In genomic region chr17:5499790-5500189, GRCh38 we compare ENCODE assay signal across 8 cellular contexts. TPM values are rescaled to one million over a fixed set of nuclear protein-coding genes. Genes with fewer than 3 reads are reported as not detected.
DNase-seq lines count a peak whose midpoint lies in the region; ATAC-seq and TF ChIP-seq lines count a peak whose summit lies in the region.

No MANE protein-coding gene starts in this region.

- H3K27ac ChIP-seq in ectodermal cell (ENCODE audit: insufficient read depth, low read depth, low read length, poor library complexity, severe bottlenecking) (no peak overlapping the region), neuronal stem cell (replicated peaks; ENCODE audit: low read length) (no peak overlapping the region)

- no peaks in the 10 kb centered on the region for H3K9me3 Mint-ChIP-seq in Caco-2 (ENCODE audit: unreplicated experiment)

- peak overlapping the region; percentile 73 for H3K4me3 ChIP-seq in Loucy (ENCODE audit: low read length, poor library complexity, severe bottlenecking)
- H3K4me3 ChIP-seq in ectodermal cell (ENCODE audit: insufficient read depth, low read depth, low read length), result peak overlapping the region; percentile 55
- H3K4me3 ChIP-seq in neuronal stem cell (ENCODE audit: low read length in 2 of 2), result peak overlapping the region; percentile 93 to 94
- no peak overlapping the region for H3K4me3 ChIP-seq in Caco-2 (ENCODE audit: low read depth, low read length)

- POLR2A ChIA-PET in Caco-2 (lab: Charles Lee), result no interaction called here

- 2 to 3% methylated on average over 33 of the region's 33 CpGs for WGBS in ectodermal cell, 2 experiments
- no CpG with 5 or more reads among the region's 33 CpGs for WGBS in neuronal stem cell (ENCODE audit: extremely low coverage in 2 of 2, insufficient read length in 2 of 2, insufficient replicate concordance in 1 of 2), 2 donors

- H3K4me2 ChIP-seq in Loucy (ENCODE audit: low read depth, low read length, poor library complexity, severe bottlenecking) (peak overlapping the region; percentile 76), neuronal stem cell (ENCODE audit: insufficient read depth, low read length, poor library complexity, severe bottlenecking) (peak overlapping the region; percentile 94)

- H3K27me3 Mint-ChIP-seq in Caco-2 (ENCODE audit: insufficient read depth, unreplicated experiment), result no peaks in the 10 kb centered on the region

- H4K20me1 ChIP-seq in Loucy (ENCODE audit: insufficient read depth, low read length, poor library complexity, severe bottlenecking), result no peaks in the 10 kb centered on the region

- H3F3A ChIP-seq in Loucy (ENCODE audit: low read depth), result no peaks in the 10 kb centered on the region

- H2BK5ac ChIP-seq in neuronal stem cell (ENCODE audit: low read length), result peak overlapping the region; percentile 83

- no peak overlapping the region for H3K23ac ChIP-seq in neuronal stem cell (ENCODE audit: low read depth, low read length, poor library complexity)

- no peak overlapping the region for H4K91ac ChIP-seq in neuronal stem cell (ENCODE audit: low read depth, low read length, poor library complexity)

- H3K4me1 ChIP-seq in Loucy (ENCODE audit: insufficient read depth, low read length, poor library complexity, severe bottlenecking) (peaks cover 13% of the 10 kb centered on the region), ectodermal cell (ENCODE audit: control insufficient read depth, insufficient read depth, low read length) (peaks cover 8% of the 10 kb centered on the region), neuronal stem cell (ENCODE audit: control insufficient read depth in 2 of 2, insufficient read depth in 1 of 2, low read depth in 1 of 2, low read length in 2 of 2) (peaks cover 4 to 5% of the 10 kb centered on the region in 2 donors), Caco-2 (no peaks in the 10 kb centered on the region)

- H3K36me3 Mint-ChIP-seq in Caco-2 (ENCODE audit: insufficient read depth, unreplicated experiment), result no peaks in the 10 kb centered on the region

- no peak for ATAC-seq in HG03457 (IDR thresholded peaks at IDR 0.05; ENCODE audit: unreplicated experiment)

- H3K4ac ChIP-seq in neuronal stem cell (ENCODE audit: low read length), result no peak overlapping the region

- H2BK15ac ChIP-seq in neuronal stem cell (ENCODE audit: low read length), result peak overlapping the region; percentile 34

- peak overlapping the region; percentile 63 for H3K14ac ChIP-seq in neuronal stem cell (ENCODE audit: low read length)

- H3K9me3 ChIP-seq in Loucy (ENCODE audit: insufficient read depth, low read depth, low read length), result no peaks in the 10 kb centered on the region
- H3K9me3 ChIP-seq in ectodermal cell (ENCODE audit: control insufficient read depth, low read length), result no peaks in the 10 kb centered on the region
- peaks cover 0 to 5% of the 10 kb centered on the region in 2 donors for H3K9me3 ChIP-seq in neuronal stem cell (replicated peaks in 1 of 2; ENCODE audit: control insufficient read depth in 2 of 2, insufficient read depth in 1 of 2, low read depth in 1 of 2, low read length in 2 of 2)
- H3K9me3 ChIP-seq in Caco-2, result no peaks in the 10 kb centered on the region

- intact Hi-C loops in Caco-2 (cut with micrococcal nuclease; ENCODE audit: unreplicated experiment), result no loop called here

- H3K4me1 Mint-ChIP-seq in Caco-2 (ENCODE audit: low read depth, unreplicated experiment), result no peaks in the 10 kb centered on the region

- no peaks in the 10 kb centered on the region for H3K27me3 ChIP-seq in Loucy (ENCODE audit: insufficient read depth, low read length, poor library complexity, severe bottlenecking)
- H3K27me3 ChIP-seq in ectodermal cell (ENCODE audit: control insufficient read depth, insufficient read depth, low read length, poor library complexity, severe bottlenecking), result peaks cover 14% of the 10 kb centered on the region
- H3K27me3 ChIP-seq in neuronal stem cell (ENCODE audit: control insufficient read depth in 3 of 3, insufficient read depth in 3 of 3, low read depth in 1 of 3, low read length in 3 of 3), result peaks cover 0 to 2% (median 0%) of the 10 kb centered on the region in 3 experiments
- H3K27me3 ChIP-seq in Caco-2 (replicated peaks; ENCODE audit: control insufficient read depth, insufficient read depth, low read length), result no peaks in the 10 kb centered on the region

- no peak overlapping the region for H4K8ac ChIP-seq in neuronal stem cell (ENCODE audit: low read depth, low read length)

- peak overlapping the region; percentile 56 for H3K9ac ChIP-seq in Loucy (ENCODE audit: low read depth, low read length, poor library complexity, severe bottlenecking)
- H3K9ac ChIP-seq in neuronal stem cell (ENCODE audit: low read depth, low read length, poor library complexity), result peak overlapping the region; percentile 74

- CTCF ChIA-PET in Caco-2 (lab: Charles Lee), result no interaction called here

- H3K9me2 ChIP-seq in Loucy (replicated peaks; ENCODE audit: low read depth, low read length), result no peaks in the 10 kb centered on the region

- DNase-seq in AG20443 (ENCODE audit: low spot score) (peak; percentile 42), neuronal stem cell (ENCODE audit: low spot score) (peak; percentile 35), Caco-2 (no peak), kidney tubule cell (ENCODE audit: low spot score) (no peak), activated gamma-delta T cell (lab: John Stamatoyannopoulos, UW) (no peak)

- peaks cover 3% of the 10 kb centered on the region for H3K79me1 ChIP-seq in neuronal stem cell (ENCODE audit: low read depth, low read length)

- H2BK120ac ChIP-seq in neuronal stem cell (ENCODE audit: low read depth, low read length), result no peak overlapping the region

- H2AK5ac ChIP-seq in neuronal stem cell (ENCODE audit: low read depth, low read length), result no peak overlapping the region

- no peak overlapping the region for H2BK12ac ChIP-seq in neuronal stem cell (ENCODE audit: low read length)

- no TSS peak for BruUV-seq in Caco-2 (replicated peaks; lab: Mats Ljungman, UMichigan)

- no peaks in the 10 kb centered on the region for H3K36me3 ChIP-seq in Loucy (ENCODE audit: insufficient read depth, low read length)
- no peaks in the 10 kb centered on the region for H3K36me3 ChIP-seq in ectodermal cell (ENCODE audit: control insufficient read depth, insufficient read depth, low read length)
- peaks cover 2 to 4% of the 10 kb centered on the region in 2 donors for H3K36me3 ChIP-seq in neuronal stem cell (replicated peaks in 1 of 2; ENCODE audit: control insufficient read depth in 2 of 2, insufficient read depth in 2 of 2, low read length in 2 of 2)
- no peaks in the 10 kb centered on the region for H3K36me3 ChIP-seq in Caco-2 (ENCODE audit: control insufficient read depth, insufficient read depth, low read length)

- no peaks in the 10 kb centered on the region for H3K79me2 ChIP-seq in Loucy (ENCODE audit: insufficient read depth, low read length)

- H3K4me3 Mint-ChIP-seq in Caco-2 (ENCODE audit: unreplicated experiment), result no peak overlapping the region

- TF ChIP-seq CTCF in Loucy (conservative IDR thresholded peaks at IDR 0.05; ENCODE audit: low read length), result no peak
- TF ChIP-seq CTCF in Caco-2 (IDR thresholded peaks at IDR 0.05; ENCODE audit: insufficient read depth in 1 of 2, low read depth in 1 of 2, low read length in 1 of 2, severe bottlenecking in 1 of 2, unreplicated experiment in 1 of 2), result no peak

- H3K27ac Mint-ChIP-seq in Caco-2 (ENCODE audit: unreplicated experiment), result no peak overlapping the region

- peak overlapping the region; percentile 91 for H3K18ac ChIP-seq in neuronal stem cell (ENCODE audit: low read length)

- H2AFZ ChIP-seq in Loucy (ENCODE audit: low read length) (no peak overlapping the region), neuronal stem cell (ENCODE audit: low read length) (peak overlapping the region; percentile 94)

RNA-seq across cellular contexts. Expression of gene MIS12, which starts 13.4 kb away (rescaled TPM):
- polyA plus RNA-seq in ectodermal cell (2013, experiment 1 of 4), result 32.9 TPM
- 36.7 TPM for polyA plus RNA-seq in ectodermal cell (2013, experiment 2 of 4)
- 34.1 TPM for polyA plus RNA-seq in ectodermal cell (2013, experiment 3 of 4)
- polyA plus RNA-seq in ectodermal cell (2013, experiment 4 of 4), result 33.9 TPM
- 24.0 TPM for polyA plus RNA-seq in neuronal stem cell (2013, experiment 1 of 2)
- polyA plus RNA-seq in neuronal stem cell (2013, experiment 2 of 2), result 25.1 TPM
- total RNA-seq in Caco-2 (2022), result 11.7 and 13.9 TPM in 2 replicates

RNA-seq across cellular contexts. Expression of gene DERL2, which starts 13.8 kb away (rescaled TPM):
- polyA plus RNA-seq in ectodermal cell (2013, experiment 1 of 4), result 56.7 TPM
- polyA plus RNA-seq in ectodermal cell (2013, experiment 2 of 4), result 65.2 TPM
- 49.1 TPM for polyA plus RNA-seq in ectodermal cell (2013, experiment 3 of 4)
- 54.3 TPM for polyA plus RNA-seq in ectodermal cell (2013, experiment 4 of 4)
- polyA plus RNA-seq in neuronal stem cell (2013, experiment 1 of 2), result 19.3 TPM
- 21.1 TPM for polyA plus RNA-seq in neuronal stem cell (2013, experiment 2 of 2)
- total RNA-seq in Caco-2 (2022), result 34.1 and 34.9 TPM in 2 replicates

RNA-seq across cellular contexts. Expression of gene DHX33, which starts 31.0 kb away (rescaled TPM):
- 31.9 TPM for polyA plus RNA-seq in ectodermal cell (2013, experiment 1 of 4)
- 39.4 TPM for polyA plus RNA-seq in ectodermal cell (2013, experiment 2 of 4)
- 24.4 TPM for polyA plus RNA-seq in ectodermal cell (2013, experiment 3 of 4)
- 27.7 TPM for polyA plus RNA-seq in ectodermal cell (2013, experiment 4 of 4)
- polyA plus RNA-seq in neuronal stem cell (2013, experiment 1 of 2), result 14.3 TPM
- polyA plus RNA-seq in neuronal stem cell (2013, experiment 2 of 2), result 14.9 TPM
- total RNA-seq in Caco-2 (2022), result 15.5 and 17.1 TPM in 2 replicates

Comparison
In these comparisons a context has a peak if more than half of its experiments do, and no peak if none do; other contexts are left out.
1. DNase-seq: peak in AG20443 (single experiment) and neuronal stem cell (single experiment); none in Caco-2 (0 of 2), kidney tubule cell (single experiment) and activated gamma-delta T cell (single experiment).